16 cellular contexts compared by ENCODE assay signal in genomic region chr6:27541932-27542297, GRCh38.
"Had no signal": no experiment of that assay in that cellular context is flagged by ENCODE, and none has a peak within 500 bp of the region (broad histone marks: within the 10 kb centered on the region; RNA-seq: fewer than 3 reads in every experiment).

No MANE protein-coding gene starts in this region.

- H3K36me3 ChIP-seq: brain microvascular endothelial cell, left lung had no signal

- H3K4me1 ChIP-seq: left lung had no signal

- H3K4me3 Mint-ChIP-seq: activated B cell treated with CpG ODN at 0.5 μM for 24 hours; activated CD4-positive, alpha-beta memory T cell treated with anti-CD3 and anti-CD28 coated beads for 36 hours; activated naive CD4-positive, alpha-beta T cell treated with anti-CD3 and anti-CD28 coated beads for 36 hours; mesothelial cell of epicardium; natural killer cell treated with Interleukin-12 subunit alpha and Interleukin-12 subunit beta and Interleukin-15 and Interleukin-18, amount 100 ng/mL, for 72 hours had no signal

- H3K27me3 ChIP-seq: brain microvascular endothelial cell had no signal

- H3K9me3 Mint-ChIP-seq: mesothelial cell of epicardium; natural killer cell treated with Interleukin-12 subunit alpha and Interleukin-12 subunit beta and Interleukin-15 and Interleukin-18, amount 100 ng/mL, for 72 hours had no signal

- H3K27ac Mint-ChIP-seq: activated B cell treated with CpG ODN at 0.5 μM for 24 hours; activated CD4-positive, alpha-beta memory T cell treated with anti-CD3 and anti-CD28 coated beads for 36 hours; activated naive CD4-positive, alpha-beta T cell treated with anti-CD3 and anti-CD28 coated beads for 36 hours; activated T-helper 2 cell treated with anti-CD3 and anti-CD28 coated beads, Interferon-gamma antibody, Interleukin-2, Interleukin-4, amounts not matched to agents 10 μg/mL and 5 μg/mL and 100 μg/mL, durations not matched to agents 14 hours and 24 hours and 36 hours; mesothelial cell of epicardium; natural killer cell treated with Interleukin-12 subunit alpha and Interleukin-12 subunit beta and Interleukin-15 and Interleukin-18, amount 100 ng/mL, for 72 hours had no signal

- H3K36me3 Mint-ChIP-seq: mesothelial cell of epicardium had no signal

- H3K27ac ChIP-seq: brain microvascular endothelial cell, dorsolateral prefrontal cortex, left lung had no signal

- DNase-seq: activated B cell treated with CpG ODN at 0.5 μM for 24 hours; activated CD4-positive, alpha-beta memory T cell treated with anti-CD3 and anti-CD28 coated beads for 36 hours; activated CD4-positive, alpha-beta T cell treated with anti-CD3 and anti-CD28 coated beads for 4 hours; activated T-cell treated with anti-CD3 and anti-CD28 coated beads for 4 hours; aorta; central memory CD4-positive, alpha-beta T cell; dorsolateral prefrontal cortex; hypothalamus; left lung; occipital lobe; stimulated activated naive CD4-positive, alpha-beta T cell had no signal

- ATAC-seq: left lung; natural killer cell treated with Interleukin-12 subunit alpha and Interleukin-12 subunit beta and Interleukin-15 and Interleukin-18, amount 100 ng/mL, for 72 hours had no signal

- H3K4me3 ChIP-seq: dorsolateral prefrontal cortex, left lung had no signal
